In genomic region chr3:134694946-134695543, GRCh38 we compare ENCODE assay signal across 23 cellular contexts. TPM values are rescaled to one million over a fixed set of nuclear protein-coding genes. Genes with fewer than 3 reads are reported as not detected.
DNase-seq lines count a peak whose midpoint lies in the region; ATAC-seq, FAIRE-seq and TF ChIP-seq lines count a peak whose summit lies in the region.
"Had no signal": no experiment of that assay in that cellular context is flagged by ENCODE, and none has a peak within 500 bp of the region (broad histone marks: within the 10 kb centered on the region; RNA-seq: fewer than 3 reads in every experiment).

No MANE protein-coding gene starts in this region.

- H3K4me2 ChIP-seq in neural progenitor cell, result peak overlapping the region; percentile 48
- H3K4me2 ChIP-seq: BLaER1 had no signal

- H3K27me3 ChIP-seq in bronchial epithelial cell (ENCODE audit: control insufficient read depth, insufficient read depth, low read length), result no peaks in the 10 kb centered on the region
- peaks cover 13% of the 10 kb centered on the region for H3K27me3 ChIP-seq in neural progenitor cell
- H3K27me3 ChIP-seq in stomach smooth muscle (ENCODE audit: control insufficient read depth in 1 of 2, insufficient read depth in 2 of 2, low read length in 2 of 2), result no peaks in the 10 kb centered on the region
- H3K27me3 ChIP-seq: BLaER1, MG63 had no signal

- peaks cover 7% of the 10 kb centered on the region for H3K27me3 Mint-ChIP-seq in neural progenitor cell (ENCODE audit: insufficient read depth, low read depth)

- TF ChIP-seq CTCF in bronchial epithelial cell (IDR thresholded peaks at IDR 0.05; ENCODE audit: insufficient read depth, low read length, severe bottlenecking) (no peak), neural progenitor cell (IDR thresholded peaks at IDR 0.05) (no peak)

- peaks cover 25% of the 10 kb centered on the region for H3K4me1 Mint-ChIP-seq in neural progenitor cell

- H3K4me3 ChIP-seq in bronchial epithelial cell (ENCODE audit: low read depth, low read length), result no peak overlapping the region
- H3K4me3 ChIP-seq in neural progenitor cell, result no peak overlapping the region
- peak overlapping the region in 1 of 2 donors; percentile 29 for H3K4me3 ChIP-seq in stomach smooth muscle (ENCODE audit: low read length in 2 of 2)
- H3K4me3 ChIP-seq: BLaER1, GM23248, MG63 had no signal

- no peaks in the 10 kb centered on the region for H3K79me2 ChIP-seq in neural progenitor cell (ENCODE audit: low read depth)

- DNase-seq in bronchial epithelial cell (ENCODE audit: low read depth) (peak; percentile 87), neural progenitor cell (ENCODE audit: low spot score) (no peak), A172 (ENCODE audit: low spot score) (no peak), NCI-H524 treated with DMSO at 0.1 percent for 48 hours (lab: John Stamatoyannopoulos, UW) (no peak)
- DNase-seq: ACHN; CD4-positive, alpha-beta T cell; COR-L47; DMS79 treated with DMSO at 0.1 percent for 48 hours; GM23248; Kasumi-1; MG63; NCI-H1048; NCI-H1436; NCI-H187 treated with DMSO at 0.1 percent for 48 hours; NCI-H226; NCI-H510A treated with DMSO at 0.1 percent for 48 hours; NCI-H774; NK-92 treated with Interleukin-12 subunit alpha and Interleukin-12 subunit beta, amount 100 ng/mL, for 24 hours had no signal

- no peaks in the 10 kb centered on the region for H3K36me3 Mint-ChIP-seq in neural progenitor cell

- H3K4me3 Mint-ChIP-seq in neural progenitor cell, result no peak overlapping the region
- H3K4me3 Mint-ChIP-seq: CD4-positive, alpha-beta T cell had no signal

- peak; percentile 57 for ATAC-seq in esophagus mucosa
- no peak for ATAC-seq in GM19397 (IDR thresholded peaks at IDR 0.05; ENCODE audit: unreplicated experiment)
- ATAC-seq: Panc1 had no signal

- H3K27ac ChIP-seq in neural progenitor cell (peak overlapping the region; percentile 72), stomach smooth muscle (ENCODE audit: low read length) (peak overlapping the region; percentile 70)
- H3K27ac ChIP-seq: BLaER1, GM23248 had no signal

- H4K20me1 ChIP-seq in neural progenitor cell (ENCODE audit: low read depth), result no peaks in the 10 kb centered on the region
- H4K20me1 ChIP-seq: BLaER1 had no signal

- H3K9me3 ChIP-seq in neural progenitor cell (ENCODE audit: low read depth) (no peaks in the 10 kb centered on the region), stomach smooth muscle (ENCODE audit: control insufficient read depth in 2 of 2, low read length in 2 of 2) (no peaks in the 10 kb centered on the region)
- H3K9me3 ChIP-seq: BLaER1, MG63 had no signal

- peak overlapping the region; percentile 40 for H3K27ac Mint-ChIP-seq in neural progenitor cell
- H3K27ac Mint-ChIP-seq: CD4-positive, alpha-beta T cell had no signal

- no peaks in the 10 kb centered on the region for H3K36me3 ChIP-seq in bronchial epithelial cell (ENCODE audit: control insufficient read depth, insufficient read depth, low read length)
- no peaks in the 10 kb centered on the region for H3K36me3 ChIP-seq in neural progenitor cell
- H3K36me3 ChIP-seq in stomach smooth muscle (ENCODE audit: control insufficient read depth in 2 of 2, insufficient read depth in 2 of 2, low read length in 2 of 2), result no peaks in the 10 kb centered on the region
- H3K36me3 ChIP-seq: BLaER1, MG63 had no signal

- peaks cover 14% of the 10 kb centered on the region for H3F3A ChIP-seq in neural progenitor cell (ENCODE audit: low read depth)

- H3K9ac ChIP-seq in neural progenitor cell, result no peak overlapping the region
- no peak overlapping the region for H3K9ac ChIP-seq in stomach smooth muscle (ENCODE audit: low read length in 2 of 2)
- H3K9ac ChIP-seq: BLaER1, GM23248 had no signal

- FAIRE-seq in bronchial epithelial cell (lab: Jason Lieb, UNC), result no peak

- no peak overlapping the region for H2AFZ ChIP-seq in neural progenitor cell (replicated peaks)
- H2AFZ ChIP-seq: GM23248 had no signal

- H3K4me1 ChIP-seq in neural progenitor cell, result peaks cover 18% of the 10 kb centered on the region
- H3K4me1 ChIP-seq in stomach smooth muscle (ENCODE audit: control insufficient read depth, insufficient read depth, low read length), result peaks cover 54% of the 10 kb centered on the region
- H3K4me1 ChIP-seq: BLaER1 had no signal

- no peaks in the 10 kb centered on the region for H3K9me3 Mint-ChIP-seq in neural progenitor cell
- H3K9me3 Mint-ChIP-seq: CD4-positive, alpha-beta T cell had no signal

RNA-seq across cellular contexts. Expression of gene KY, which starts 44.2 kb away (rescaled TPM):
- not detected in 2 replicates for total RNA-seq in bronchial epithelial cell
- not detected for total RNA-seq in esophagus mucosa
- 0.09 TPM in 1 of 2 replicates, not detected in the other for total RNA-seq in neural progenitor cell (ENCODE audit: low replicate concordance)
- total RNA-seq in A172 (2014; rRNA removed; shearing (Covaris generic)), result not detected in 2 replicates
- total RNA-seq: CD4-positive, alpha-beta T cell had no signal
